ENCODE assay signal across 8 cellular contexts in genomic region chr16:28326881-28327610, GRCh38. TPM values are rescaled to one million over a fixed set of nuclear protein-coding genes. Genes with fewer than 3 reads are reported as not detected.
DNase-seq lines count a peak whose midpoint lies in the region; ATAC-seq and TF ChIP-seq lines count a peak whose summit lies in the region.

No MANE protein-coding gene starts in this region.

- H3K9me3 ChIP-seq in colonic mucosa (no peaks in the 10 kb centered on the region), lung (ENCODE audit: control insufficient read depth in 2 of 2, insufficient read depth in 1 of 2, low read length in 1 of 2) (no peaks in the 10 kb centered on the region)

- H3K4me3 ChIP-seq in colonic mucosa (no peak overlapping the region), lung (no peak overlapping the region)

- H3K36me3 ChIP-seq in colonic mucosa (no peaks in the 10 kb centered on the region), lung (ENCODE audit: control insufficient read depth in 2 of 2, insufficient read depth in 2 of 2, low read length in 2 of 2) (no peaks in the 10 kb centered on the region)

- TF ChIP-seq CTCF in colonic mucosa (IDR thresholded peaks at IDR 0.05) (peak; percentile 75), lung (IDR thresholded peaks at IDR 0.05; ENCODE audit: control extremely low read depth, extremely low read depth) (peak; percentile 53)

- H3K4me1 ChIP-seq in colonic mucosa (no peaks in the 10 kb centered on the region), lung (ENCODE audit: control insufficient read depth in 2 of 2, insufficient read depth in 2 of 2, low read length in 2 of 2) (no peaks in the 10 kb centered on the region)

- H3K9ac ChIP-seq in colonic mucosa (ENCODE audit: low read depth in 2 of 2, low read length in 2 of 2): no peak overlapping the region

- DNase-seq in DMS53 (lab: John Stamatoyannopoulos, UW) (peak; percentile 52), DMS53 treated with DMSO at 0.1 percent for 48 hours (lab: John Stamatoyannopoulos, UW; ENCODE audit: unreplicated experiment) (no peak), NCI-H1694 (lab: John Stamatoyannopoulos, UW) (peak; percentile 3), colonic mucosa (peak; percentile 60), lung (ENCODE audit: low spot score) (peak; percentile 57), COR-L47 (lab: John Stamatoyannopoulos, UW) (no peak)
- peak; percentile 46 for DNase-seq in activated CD4-positive, alpha-beta T cell treated with anti-CD3 and anti-CD28 coated beads for 1 hour
- DNase-seq in stimulated activated CD8-positive, alpha-beta memory T cell treated with anti-CD3 and anti-CD28 coated beads, Interleukin-4, amount 100 ng/mL, for 1 hour (ENCODE audit: low read depth in 2 of 2, low spot score in 1 of 2): peak; percentile 33 to 48

- no peaks in the 10 kb centered on the region for H3K27me3 ChIP-seq in colonic mucosa
- H3K27me3 ChIP-seq in lung (ENCODE audit: control insufficient read depth, insufficient read depth): no peaks in the 10 kb centered on the region

- 53 to 58% methylated on average over 12 of the region's 12 CpGs for WGBS in lung, 2 donors

- H3K27ac ChIP-seq in colonic mucosa (no peak overlapping the region), lung (ENCODE audit: low read depth in 1 of 2, low read length in 1 of 2) (no peak overlapping the region)

- ATAC-seq in lung (ENCODE audit: insufficient read depth, low FRiP score): peak; percentile 56

- intact Hi-C loops in colonic mucosa (cut with DNase I): no loop called here

RNA-seq across cellular contexts. Expression of gene SBK1, which starts 34.7 kb away (rescaled TPM):
- total RNA-seq in colonic mucosa: 1 to 10 TPM; 1.0 to 1.4 TPM
- 1 to 10 TPM; 2.7 TPM for total RNA-seq in lung
- polyA plus RNA-seq in lung: 1 to 10 TPM in 1 of 2 donors, under 1 TPM in 1; 0.90 to 1.8 TPM

RNA-seq across cellular contexts. Expression of gene NPIPB6, which starts 36.3 kb away (rescaled TPM):
- total RNA-seq in colonic mucosa (1 to 10 TPM in 1 of 2 donors, under 1 TPM in 1; 0.42 to 1.2 TPM), lung (1 to 10 TPM; 2.0 to 6.1 TPM)
- polyA plus RNA-seq in lung: under 1 TPM; 0.14 to 0.87 TPM

Comparison
In these comparisons a context has a peak if more than half of its experiments do, and no peak if none do; other contexts are left out.
1. DNase-seq: peak in DMS53 (single experiment), NCI-H1694 (single experiment), activated CD4-positive, alpha-beta T cell treated with anti-CD3 and anti-CD28 coated beads for 1 hour (single experiment), colonic mucosa (single experiment), lung (single experiment) and stimulated activated CD8-positive, alpha-beta memory T cell treated with anti-CD3 and anti-CD28 coated beads, Interleukin-4, amount 100 ng/mL, for 1 hour (2 of 2); none in DMS53 treated with DMSO at 0.1 percent for 48 hours (single experiment) and COR-L47 (single experiment).